In genomic region chr9:4417578-4418325, GRCh38 we compare ENCODE assay signal across 20 cellular contexts.
DNase-seq lines count a peak whose midpoint lies in the region; ATAC-seq and TF ChIP-seq lines count a peak whose summit lies in the region.
"Had no signal": no experiment of that assay in that cellular context is flagged by ENCODE, and none has a peak within 500 bp of the region (broad histone marks: within the 10 kb centered on the region; RNA-seq: fewer than 3 reads in every experiment).

No MANE protein-coding gene starts in this region.

- TF ChIP-seq CTCF in AG09309 (IDR thresholded peaks at IDR 0.05; ENCODE audit: control insufficient read depth, insufficient read depth, low read depth, low read length, missing control alignments) (no peak), tibial nerve (IDR thresholded peaks at IDR 0.05) (no peak)

- no peaks in the 10 kb centered on the region for H3K4me1 ChIP-seq in tibial nerve
- H3K4me1 ChIP-seq: esophagus squamous epithelium, pancreas had no signal

- no peak for TF ChIP-seq EP300 in tibial nerve (IDR thresholded peaks at IDR 0.05)

- no peaks in the 10 kb centered on the region for H3K36me3 ChIP-seq in tibial nerve
- H3K36me3 ChIP-seq: esophagus squamous epithelium, pancreas had no signal

- H3K4me3 ChIP-seq in AG09309 (ENCODE audit: control insufficient read depth, low read depth, low read length) = no peak overlapping the region
- H3K4me3 ChIP-seq in tibial nerve = no peak overlapping the region
- H3K4me3 ChIP-seq: dorsolateral prefrontal cortex, esophagus squamous epithelium, GM12878, pancreas had no signal

- no peaks in the 10 kb centered on the region for H3K9me3 ChIP-seq in tibial nerve
- H3K9me3 ChIP-seq: esophagus squamous epithelium, pancreas had no signal

- no peaks in the 10 kb centered on the region for H3K27me3 ChIP-seq in tibial nerve
- H3K27me3 ChIP-seq: dorsolateral prefrontal cortex, esophagus squamous epithelium, pancreas had no signal

- TF ChIP-seq POLR2A in tibial nerve (IDR thresholded peaks at IDR 0.05) = no peak

- DNase-seq in AG09309 (ENCODE audit: low read depth) = peak; percentile 62
- peak; percentile 91 for DNase-seq in HS-5 (ENCODE audit: low read depth)
- peak; percentile 47 for DNase-seq in dedifferentiated amniotic fluid mesenchymal stem cell (ENCODE audit: extremely low spot score)
- peak; percentile 35 for DNase-seq in kidney tubule cell (ENCODE audit: low spot score)
- no peak for DNase-seq in tibial nerve (ENCODE audit: low spot score in 2 of 2)
- DNase-seq in activated T-cell treated with anti-CD3 and anti-CD28 coated beads, Interleukin-2, amount 50 U/mL, for 1 hour = no peak
- DNase-seq: activated CD4-positive, alpha-beta T cell treated with anti-CD3 and anti-CD28 coated beads, Interleukin-2, amount 10 ng/mL, durations not matched to agents 24 days and 14 days; activated naive CD4-positive, alpha-beta T cell treated with Interleukin-2 at 50 U/mL for 16 hours; dorsolateral prefrontal cortex; esophagus squamous epithelium; KBM-7; left ventricle myocardium superior; NCI-H1092; NCI-H2081; pancreas; stimulated activated CD4-positive, alpha-beta T cell treated with anti-CD3 and anti-CD28 coated beads, Interleukin-4, amount 100 ng/mL, for 1 hour had no signal

- H3K27ac ChIP-seq in tibial nerve = no peak overlapping the region
- H3K27ac ChIP-seq: dorsolateral prefrontal cortex, esophagus squamous epithelium, HL-60, pancreas had no signal

- WGBS in tibial nerve, 2 donors = 81 to 86% methylated on average over 2 of the region's 2 CpGs

- ATAC-seq in HG03565 (IDR thresholded peaks at IDR 0.05; ENCODE audit: unreplicated experiment) = no peak
- no peak for ATAC-seq in HG03378 (IDR thresholded peaks at IDR 0.05; ENCODE audit: unreplicated experiment)
- ATAC-seq: GM12878, left ventricle myocardium superior, pancreas had no signal

Comparison
In these comparisons a context has a peak if more than half of its experiments do, and no peak if none do; other contexts are left out.
1. DNase-seq: peak in AG09309 (single experiment), HS-5 (single experiment), dedifferentiated amniotic fluid mesenchymal stem cell (single experiment) and kidney tubule cell (single experiment); none in tibial nerve (0 of 2) and activated T-cell treated with anti-CD3 and anti-CD28 coated beads, Interleukin-2, amount 50 U/mL, for 1 hour (single experiment).